11 cellular contexts compared by ENCODE assay signal in the genomic region with DNA sequence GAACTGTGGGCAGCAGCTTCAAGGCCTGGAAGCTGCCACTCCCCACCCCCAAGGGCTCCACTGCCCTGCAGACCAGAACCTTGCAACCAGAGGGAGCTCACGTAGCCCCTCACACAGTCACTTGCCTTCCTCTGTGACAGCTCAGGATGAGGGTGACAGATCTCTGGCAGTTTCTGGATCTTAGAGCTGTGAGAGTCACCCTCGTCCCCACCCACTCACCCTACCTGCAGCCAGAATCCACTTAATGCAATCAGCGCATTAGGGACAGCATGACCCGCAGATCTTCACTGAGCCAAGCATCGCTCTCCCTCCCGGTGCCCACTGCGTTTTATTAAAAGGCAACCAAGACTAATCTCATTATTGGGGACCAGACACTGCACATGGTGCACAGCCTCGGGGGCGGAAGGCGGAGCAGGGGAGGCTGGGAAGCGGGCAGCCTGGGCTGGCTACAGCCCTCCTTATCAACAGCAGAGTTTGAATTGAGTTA. TPM values are rescaled to one million over a fixed set of nuclear protein-coding genes. Genes with fewer than 3 reads are reported as not detected.
A peak's percentile ranks its signal among the peaks of the same experiment; 100 is the strongest.
DNase-seq lines count a peak whose midpoint lies in the region; ATAC-seq and TF ChIP-seq lines count a peak whose summit lies in the region.
"Had no signal": no experiment of that assay in that cellular context is flagged by ENCODE, and none has a peak within 500 bp of the region (broad histone marks: within the 10 kb centered on the region; RNA-seq: fewer than 3 reads in every experiment).

No MANE protein-coding gene starts in this region.

- no peak for ATAC-seq in CD8-positive, alpha-beta T cell
- no peak for ATAC-seq in GM21515 (IDR thresholded peaks at IDR 0.05; ENCODE audit: unreplicated experiment)
- ATAC-seq in GM21825 (IDR thresholded peaks at IDR 0.05; ENCODE audit: unreplicated experiment): no peak

- H3K36me3 ChIP-seq in CD8-positive, alpha-beta T cell (ENCODE audit: insufficient read depth, low read length): no peaks in the 10 kb centered on the region
- no peaks in the 10 kb centered on the region for H3K36me3 ChIP-seq in trophoblast cell (ENCODE audit: control insufficient read depth in 1 of 2, insufficient read depth in 2 of 2, low read length in 2 of 2)

- no peak overlapping the region for H3K4ac ChIP-seq in trophoblast cell (ENCODE audit: low read depth, low read length)

- no peaks in the 10 kb centered on the region for H3K36me3 Mint-ChIP-seq in CD8-positive, alpha-beta T cell

- H2BK120ac ChIP-seq in trophoblast cell (ENCODE audit: insufficient read depth, low read length, poor library complexity): no peak overlapping the region

- peaks cover 24% of the 10 kb centered on the region for H3K4me1 ChIP-seq in CD8-positive, alpha-beta T cell (ENCODE audit: insufficient read depth, low read length)
- peaks cover 15 to 22% of the 10 kb centered on the region in 2 experiments for H3K4me1 ChIP-seq in trophoblast cell (ENCODE audit: control insufficient read depth in 1 of 2, insufficient read depth in 2 of 2, low read length in 2 of 2)

- TF ChIP-seq CTCF in CD8-positive, alpha-beta T cell (IDR thresholded peaks at IDR 0.05): no peak
- TF ChIP-seq CTCF in VCaP (conservative IDR thresholded peaks at IDR 0.05): peak; percentile 26

- no peak overlapping the region for H4K8ac ChIP-seq in trophoblast cell (ENCODE audit: low read depth, low read length)

- H3K9me3 Mint-ChIP-seq in CD8-positive, alpha-beta T cell: no peaks in the 10 kb centered on the region
- H3K9me3 Mint-ChIP-seq: stimulated activated naive CD8-positive, alpha-beta T cell treated with anti-CD3 and anti-CD28 coated beads, Interleukin-15, Interleukin-2, amounts not matched to agents 100 ng/mL and 50 ng/mL, for 24 hours had no signal

- POLR2A ChIA-PET in CD8-positive, alpha-beta T cell (lab: Charles Lee): no interaction called here

- H4K91ac ChIP-seq in trophoblast cell (ENCODE audit: low read depth, low read length): no peak overlapping the region

- intact Hi-C loops in CD8-positive, alpha-beta T cell (cut with DNase I, micrococcal nuclease): loop anchor here in 1 of 2 experiments (5.0 kb wide), 2 partner anchors 35 to 110 kb away; a partner anchor contains a TSS

- H2BK12ac ChIP-seq in trophoblast cell (ENCODE audit: low read length): no peak overlapping the region

- H3K4me3 Mint-ChIP-seq in CD8-positive, alpha-beta T cell: peak overlapping the region; percentile 18
- H3K4me3 Mint-ChIP-seq: stimulated activated naive CD8-positive, alpha-beta T cell treated with anti-CD3 and anti-CD28 coated beads, Interleukin-15, Interleukin-2, amounts not matched to agents 100 ng/mL and 50 ng/mL, for 24 hours had no signal

- peak overlapping the region; percentile 64 for H3K27ac Mint-ChIP-seq in CD8-positive, alpha-beta T cell
- H3K27ac Mint-ChIP-seq: stimulated activated naive CD8-positive, alpha-beta T cell treated with anti-CD3 and anti-CD28 coated beads, Interleukin-15, Interleukin-2, amounts not matched to agents 100 ng/mL and 50 ng/mL, for 24 hours had no signal

- peaks cover 19% of the 10 kb centered on the region for H3K79me1 ChIP-seq in trophoblast cell (ENCODE audit: low read length)

- H2AFZ ChIP-seq in trophoblast cell (ENCODE audit: insufficient read depth, low read length, poor library complexity): no peak overlapping the region

- no peak overlapping the region for H2BK5ac ChIP-seq in trophoblast cell (ENCODE audit: low read depth, low read length, poor library complexity)

- no peak overlapping the region for H3K9ac ChIP-seq in trophoblast cell (ENCODE audit: low read length)

- DNase-seq in CD8-positive, alpha-beta T cell: no peak
- DNase-seq in GM19240 (ENCODE audit: insufficient read length, low spot score) (peak; percentile 43), islet precursor cell (peak; percentile 87), trophoblast cell (no peak)
- DNase-seq in activated effector memory CD4-positive, alpha-beta T cell treated with Interleukin-2 at 50 U/mL for 16 hours: no peak
- DNase-seq: MM.1S, T1000 had no signal

- H3K4me1 Mint-ChIP-seq in CD8-positive, alpha-beta T cell (ENCODE audit: low read depth): peaks cover 43% of the 10 kb centered on the region

- CTCF ChIA-PET in CD8-positive, alpha-beta T cell (lab: Charles Lee): interaction anchor here (1.4 to 12.1 kb wide), 4 partner anchors 16 to 169 kb away, joined by 3 to 105 read pairs (median 28); a partner anchor contains a TSS

- no peaks in the 10 kb centered on the region for H3K9me3 ChIP-seq in CD8-positive, alpha-beta T cell (ENCODE audit: low read length)
- H3K9me3 ChIP-seq in trophoblast cell (ENCODE audit: insufficient read depth, low read depth, low read length): peaks cover 2% of the 10 kb centered on the region

- H3K79me2 ChIP-seq in trophoblast cell (ENCODE audit: control insufficient read depth, insufficient read depth, low read length, poor library complexity): peaks cover 11% of the 10 kb centered on the region

- no peak overlapping the region for H3K23ac ChIP-seq in trophoblast cell (ENCODE audit: low read length)

- WGBS in trophoblast cell (ENCODE audit: extremely low coverage, insufficient coverage, insufficient read length): no CpG with 5 or more reads among the region's 11 CpGs

- no peak overlapping the region for H4K12ac ChIP-seq in trophoblast cell (ENCODE audit: low read depth, low read length)

- no peak overlapping the region for H3K27ac ChIP-seq in CD8-positive, alpha-beta T cell (ENCODE audit: low read depth, low read length)
- H3K27ac ChIP-seq in VCaP (peak overlapping the region; percentile 98; the same call in 1 of the 2 replicates), trophoblast cell (ENCODE audit: low read depth, low read length) (no peak overlapping the region)

- no peak overlapping the region for H3K14ac ChIP-seq in trophoblast cell (ENCODE audit: low read length)

- H3K4me3 ChIP-seq in CD8-positive, alpha-beta T cell (ENCODE audit: low read depth, low read length): no peak overlapping the region
- no peak overlapping the region for H3K4me3 ChIP-seq in trophoblast cell (ENCODE audit: low read depth, low read length)

- no peak overlapping the region for H2AK5ac ChIP-seq in trophoblast cell (ENCODE audit: low read length)

- H3K27me3 Mint-ChIP-seq in CD8-positive, alpha-beta T cell (ENCODE audit: low read depth): no peaks in the 10 kb centered on the region

- H3K4me2 ChIP-seq in trophoblast cell (ENCODE audit: low read length): no peak overlapping the region

- H3K27me3 ChIP-seq in CD8-positive, alpha-beta T cell (ENCODE audit: insufficient read depth, low read length): no peaks in the 10 kb centered on the region
- H3K27me3 ChIP-seq in trophoblast cell (ENCODE audit: insufficient read depth, low read length): no peaks in the 10 kb centered on the region

- no peak overlapping the region for H3K18ac ChIP-seq in trophoblast cell (ENCODE audit: low read length)

RNA-seq across cellular contexts. Expression of a gene that starts 3.5 kb away (rescaled TPM):
- total RNA-seq in CD8-positive, alpha-beta T cell: 10 to 100 TPM; 13.7 to 14.9 TPM
- polyA plus RNA-seq in trophoblast cell (2013): 15.7 and 18.0 TPM in 2 replicates

RNA-seq across cellular contexts. Expression of a gene that starts 34.3 kb away (rescaled TPM):
- total RNA-seq in CD8-positive, alpha-beta T cell: 1 to 10 TPM; 4.3 to 5.5 TPM
- polyA plus RNA-seq in trophoblast cell (2013): 0.25 and 0.39 TPM in 2 replicates

Comparison
In these comparisons a context has a peak if more than half of its experiments do, and no peak if none do; other contexts are left out.
1. DNase-seq: peak in GM19240 (single experiment) and islet precursor cell (single experiment); none in CD8-positive, alpha-beta T cell (0 of 7), activated effector memory CD4-positive, alpha-beta T cell treated with Interleukin-2 at 50 U/mL for 16 hours (single experiment) and trophoblast cell (0 of 2).